Comparison of ENCODE assay signal across 16 cellular contexts in the genomic region with DNA sequence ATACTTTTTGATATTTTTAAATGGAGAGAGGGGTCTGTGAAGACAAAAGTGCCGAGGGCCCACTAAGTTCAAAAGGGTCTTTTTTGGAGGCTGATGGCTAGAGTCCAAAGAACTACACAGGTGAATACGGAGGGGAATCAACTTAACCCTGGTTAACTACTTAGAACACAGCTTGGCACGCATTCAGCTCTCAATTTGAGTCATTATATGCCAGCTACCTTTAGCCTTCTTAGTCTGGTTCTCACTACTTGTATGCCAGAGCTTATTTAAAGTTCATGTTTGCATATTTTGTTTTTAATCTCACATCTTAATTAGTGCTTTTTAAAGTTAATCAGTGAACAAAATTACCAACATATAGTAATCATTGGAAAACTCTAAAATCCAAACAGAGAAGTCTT.
DNase-seq lines count a peak whose midpoint lies in the region; ATAC-seq, FAIRE-seq and TF ChIP-seq lines count a peak whose summit lies in the region.
"Had no signal": no experiment of that assay in that cellular context is flagged by ENCODE, and none has a peak within 500 bp of the region (broad histone marks: within the 10 kb centered on the region; RNA-seq: fewer than 3 reads in every experiment).

No MANE protein-coding gene starts in this region.

- H3K9ac ChIP-seq in GM12878 (ENCODE audit: control insufficient read depth, insufficient read depth, low read length) = no peak overlapping the region

- WGBS in GM12878 (ENCODE audit: insufficient coverage, insufficient replicate concordance, low lambda C conversion rate, missing lambda C conversion rate) = 0% methylated on average over 3 of the region's 3 CpGs

- RAD21 ChIA-PET in GM12878 (lab: Charles Lee; ENCODE audit: unreplicated experiment) = interaction anchor here (1.1 to 2.4 kb wide), 7 partner anchors 35 to 896 kb away, joined by 3 to 9 read pairs (median 4); no protein-coding TSS in a partner anchor

- no peaks in the 10 kb centered on the region for H4K20me1 ChIP-seq in GM12878 (ENCODE audit: control insufficient read depth, insufficient read depth)

- TF ChIP-seq POLR2A in GM12878 (IDR thresholded peaks at IDR 0.05; ENCODE audit: low read depth, low read length) = no peak

- POLR2A ChIA-PET in GM12878 (lab: Charles Lee) = no interaction called here

- DNase-seq in GM12878 (ENCODE audit: low read depth, low spot score) (peak; percentile 31), GOT3 (lab: John Stamatoyannopoulos, UW) (no peak), COLO829 (ENCODE audit: low spot score) (no peak), posterior vena cava (ENCODE audit: low spot score) (no peak)
- DNase-seq: activated CD4-positive, alpha-beta T cell treated with anti-CD3 and anti-CD28 coated beads, Interleukin-2, amount 50 U/mL, for 4 hours; activated naive CD4-positive, alpha-beta T cell treated with anti-CD3 and anti-CD28 coated beads, Interleukin-2, amount 50 U/mL, for 16 hours; cerebellar nuclear complex; NCI-H1417 treated with DMSO at 0.1 percent for 48 hours; NK-92 treated with Interleukin-12 subunit alpha and Interleukin-12 subunit beta, amount 100 ng/mL, for 24 hours; posterior cingulate gyrus; stimulated activated CD4-positive, alpha-beta T cell treated with anti-CD3 and anti-CD28 coated beads, Interleukin-4, amount 100 ng/mL, for 4 hours had no signal

- H3K36me3 ChIP-seq in GM12878 (ENCODE audit: control insufficient read depth in 2 of 2, insufficient read depth in 2 of 2, low read length in 1 of 2) = no peaks in the 10 kb centered on the region
- H3K36me3 ChIP-seq: esophagus muscularis mucosa had no signal

- FAIRE-seq in GM12878 (lab: Jason Lieb, UNC) = no peak
- FAIRE-seq: HTR-8/SVneo had no signal

- ATAC-seq in GM18519 (IDR thresholded peaks at IDR 0.05; ENCODE audit: low FRiP score, unreplicated experiment) (peak; percentile 78), GM21360 (IDR thresholded peaks at IDR 0.05; ENCODE audit: unreplicated experiment) (peak; percentile 86), HG03196 (IDR thresholded peaks at IDR 0.05; ENCODE audit: unreplicated experiment) (peak; percentile 83), GM12878 (peak; percentile 89)

- intact Hi-C loops in GM12878 (cut with micrococcal nuclease; ENCODE audit: unreplicated experiment) = loop anchor here (1.0 to 5.0 kb wide), 4 partner anchors 112 to 896 kb away; partner anchors contain the start of gene TMEM106B
- intact Hi-C loops in posterior vena cava (cut with DNase I) = no loop called here

- CTCF ChIA-PET in GM12878 (lab: Yijun Ruan, JAX) = interaction anchor here (0.8 to 3.1 kb wide), 19 partner anchors 15 to 896 kb away, joined by 3 to 11 read pairs (median 5); partner anchors contain the start of gene TMEM106B

- no peak for TF ChIP-seq EP300 in GM12878 (IDR thresholded peaks at IDR 0.05; ENCODE audit: borderline replicate concordance in 1 of 2, control insufficient read depth in 1 of 2, low read depth in 2 of 2, low read length in 2 of 2)

- H3K27me3 ChIP-seq in GM12878 (replicated peaks in 1 of 2; ENCODE audit: control insufficient read depth in 2 of 2, insufficient read depth in 2 of 2, low read length in 1 of 2) = no peaks in the 10 kb centered on the region
- H3K27me3 ChIP-seq: esophagus muscularis mucosa had no signal

- H3K4me2 ChIP-seq in GM12878 (ENCODE audit: control insufficient read depth, insufficient read depth) = no peak overlapping the region

- no peaks in the 10 kb centered on the region for H3K79me2 ChIP-seq in GM12878 (ENCODE audit: control insufficient read depth, insufficient read depth, low read length)

- no peak overlapping the region for H2AFZ ChIP-seq in GM12878 (ENCODE audit: control insufficient read depth, low read depth, low read length)

- SMC1A ChIA-PET in GM12878 (lab: Charles Lee; ENCODE audit: uncharacterized antibody, unreplicated experiment) = interaction anchor here (0.7 to 2.3 kb wide), 15 partner anchors 15 to 273 kb away, joined by 3 to 8 read pairs (median 4); partner anchors contain the start of gene TMEM106B

- H3K9me3 ChIP-seq in GM12878 (replicated peaks; ENCODE audit: control insufficient read depth, insufficient read depth, low read length) = no peaks in the 10 kb centered on the region
- H3K9me3 ChIP-seq: esophagus muscularis mucosa had no signal

- H3K27ac ChIP-seq in GM12878 (ENCODE audit: control insufficient read depth, insufficient read depth) = no peak overlapping the region
- H3K27ac ChIP-seq: esophagus muscularis mucosa had no signal

- TF ChIP-seq RAD21 in GM12878 (IDR thresholded peaks at IDR 0.05; ENCODE audit: insufficient read depth, low read depth, low read length) = no peak

- no peak for TF ChIP-seq CTCF in GM12878 (IDR thresholded peaks at IDR 0.05 in 2 of 3, conservative IDR thresholded peaks at IDR 0.05 in 1 of 3; ENCODE audit: control insufficient read depth in 2 of 3, extremely low read depth in 1 of 3, insufficient read depth in 1 of 3, low read depth in 3 of 3, low read length in 3 of 3)

- no peaks in the 10 kb centered on the region for H3K4me1 ChIP-seq in GM12878 (ENCODE audit: control insufficient read depth, insufficient read depth, low read length)
- H3K4me1 ChIP-seq: esophagus muscularis mucosa had no signal

- no TSS peak for BruUV-seq in GM12878 (replicated peaks; lab: Mats Ljungman, UMichigan)

- H3K4me3 ChIP-seq in GM12878 = no peak overlapping the region
- H3K4me3 ChIP-seq: esophagus muscularis mucosa had no signal

- in situ Hi-C loops in GM12878 (cut with MboI) = loop anchor here (5.0 to 10.0 kb wide), 2 partner anchors 256 to 888 kb away; no protein-coding TSS in a partner anchor

TF ChIP-seq in GM12878, 131 proteins besides CTCF, POLR2A, EP300 and RAD21:
- TF ChIP-seq EGR1 (IDR thresholded peaks at IDR 0.05; ENCODE audit: borderline replicate concordance in 1 of 2, low read depth in 2 of 2, low read length in 2 of 2) = no peak
- peak; percentile 57; the same call in 1 of the 2 replicates for TF ChIP-seq BCL11A (IDR thresholded peaks at IDR 0.05; ENCODE audit: low read depth, low read length)
- TF ChIP-seq MTA2 (IDR thresholded peaks at IDR 0.05; ENCODE audit: low read depth) = peak; percentile 68
- peak; percentile 34; the same call in 1 of the 2 replicates for TF ChIP-seq DPF2 (IDR thresholded peaks at IDR 0.05)
- peak; percentile 65; the same call in 1 of the 2 replicates for TF ChIP-seq IRF4 (IDR thresholded peaks at IDR 0.05; ENCODE audit: low read depth, low read length)
- peak; percentile 69 for TF ChIP-seq JUNB (IDR thresholded peaks at IDR 0.05)
- no peak for TF ChIP-seq RUNX3 (IDR thresholded peaks at IDR 0.05; ENCODE audit: low read length)
